ENCODE assay signal across 27 cellular contexts in genomic region chr22:20843501-20843900, GRCh38. TPM values are rescaled to one million over a fixed set of nuclear protein-coding genes. Genes with fewer than 3 reads are reported as not detected.
DNase-seq lines count a peak whose midpoint lies in the region; ATAC-seq and TF ChIP-seq lines count a peak whose summit lies in the region.
"Had no signal": no experiment of that assay in that cellular context is flagged by ENCODE, and none has a peak within 500 bp of the region (broad histone marks: within the 10 kb centered on the region; RNA-seq: fewer than 3 reads in every experiment).

No MANE protein-coding gene starts in this region.

- H3K4me1 ChIP-seq in BLaER1: peaks cover 33% of the 10 kb centered on the region
- H3K4me1 ChIP-seq in HEK293 (ENCODE audit: control insufficient read depth, insufficient read depth, low read length): no peaks in the 10 kb centered on the region
- peaks cover 0 to 8% (median 2%) of the 10 kb centered on the region in 4 donors for H3K4me1 ChIP-seq in tibial nerve
- no peaks in the 10 kb centered on the region for H3K4me1 ChIP-seq in smooth muscle cell (ENCODE audit: low read depth)
- H3K4me1 ChIP-seq: SJSA1 had no signal

- CTCF ChIA-PET in HEK293 (lab: Yijun Ruan, JAX): no interaction called here

- no peaks in the 10 kb centered on the region for H3K27me3 ChIP-seq in BLaER1
- H3K27me3 ChIP-seq in tibial nerve: no peaks in the 10 kb centered on the region
- no peaks in the 10 kb centered on the region for H3K27me3 ChIP-seq in smooth muscle cell (ENCODE audit: low read depth)
- H3K27me3 ChIP-seq: esophagus muscularis mucosa, SJSA1 had no signal

- peaks cover 97% of the 10 kb centered on the region for H4K20me1 ChIP-seq in BLaER1
- H4K20me1 ChIP-seq in smooth muscle cell (ENCODE audit: low read depth): peaks cover 88% of the 10 kb centered on the region

- H3K27me3 Mint-ChIP-seq in T-helper 17 cell: no peaks in the 10 kb centered on the region
- no peaks in the 10 kb centered on the region for H3K27me3 Mint-ChIP-seq in mesothelial cell of epicardium (ENCODE audit: low read depth)
- H3K27me3 Mint-ChIP-seq: activated naive CD8-positive, alpha-beta T cell treated with anti-CD3 and anti-CD28 coated beads, Interleukin-2, amount 10 ng/mL, durations not matched to agents 7 days and 5 days; naive thymus-derived CD8-positive, alpha-beta T cell; stimulated activated naive B cell treated with anti-CD40 and anti-IgM and Interleukin-4, amounts not matched to agents 10 μg/mL and 1 μg/mL and 100 μg/mL, for 72 hours had no signal

- TF ChIP-seq CTCF in HEK293 (tag by site-specific recombination; IDR thresholded peaks at IDR 0.05) (no peak), mesothelial cell of epicardium (IDR thresholded peaks at IDR 0.05; ENCODE audit: unreplicated experiment) (no peak), tibial nerve (IDR thresholded peaks at IDR 0.05) (no peak), smooth muscle cell (IDR thresholded peaks at IDR 0.05; ENCODE audit: borderline replicate concordance, insufficient read depth, poor library complexity, severe bottlenecking) (no peak)

- H2AFZ ChIP-seq in smooth muscle cell (ENCODE audit: low read depth): no peak overlapping the region

- no peaks in the 10 kb centered on the region for H3F3A ChIP-seq in smooth muscle cell (ENCODE audit: low read depth)

- H3K79me2 ChIP-seq in smooth muscle cell (ENCODE audit: low read depth): peaks cover 70% of the 10 kb centered on the region

- H3K27ac ChIP-seq in BLaER1 (no peak overlapping the region), HEK293 (ENCODE audit: extremely low read depth, low read depth, low read length) (no peak overlapping the region), tibial nerve (no peak overlapping the region), smooth muscle cell (ENCODE audit: low read depth) (no peak overlapping the region)
- H3K27ac ChIP-seq: esophagus muscularis mucosa, RWPE1, SJSA1 had no signal

- no peak overlapping the region for H3K4me3 Mint-ChIP-seq in T-helper 17 cell
- no peak overlapping the region for H3K4me3 Mint-ChIP-seq in mesothelial cell of epicardium
- H3K4me3 Mint-ChIP-seq: activated naive CD8-positive, alpha-beta T cell treated with anti-CD3 and anti-CD28 coated beads, Interleukin-2, amount 10 ng/mL, durations not matched to agents 7 days and 5 days; stimulated activated naive B cell treated with anti-CD40 and anti-IgM and Interleukin-4, amounts not matched to agents 10 μg/mL and 1 μg/mL and 100 μg/mL, for 72 hours had no signal

- 61 to 77% methylated on average over 2 of the region's 2 CpGs for WGBS in tibial nerve, 2 donors
- 79% methylated on average over 2 of the region's 2 CpGs for WGBS in smooth muscle cell (ENCODE audit: low lambda C conversion rate)

- POLR2A ChIA-PET in HEK293 (lab: Yijun Ruan, JAX): no interaction called here

- H3K9ac ChIP-seq in BLaER1: no peak overlapping the region
- no peak overlapping the region for H3K9ac ChIP-seq in smooth muscle cell (ENCODE audit: low read depth)

- H3K27ac Mint-ChIP-seq in T-helper 17 cell (peak overlapping the region; percentile 84), mesothelial cell of epicardium (peak overlapping the region; percentile 15)
- H3K27ac Mint-ChIP-seq: activated naive CD8-positive, alpha-beta T cell treated with anti-CD3 and anti-CD28 coated beads, Interleukin-2, amount 10 ng/mL, durations not matched to agents 7 days and 5 days; stimulated activated naive B cell treated with anti-CD40 and anti-IgM and Interleukin-4, amounts not matched to agents 10 μg/mL and 1 μg/mL and 100 μg/mL, for 72 hours had no signal

- DNase-seq in T-helper 17 cell: no peak
- DNase-seq in mesothelial cell of epicardium (ENCODE audit: low spot score in 2 of 2, unreplicated experiment in 2 of 2): no peak
- DNase-seq in tibial nerve (ENCODE audit: low spot score in 2 of 2): no peak
- DNase-seq in activated gamma-delta T cell (lab: John Stamatoyannopoulos, UW): no peak
- DNase-seq in smooth muscle cell (lab: John Stamatoyannopoulos, UW; ENCODE audit: unreplicated experiment): no peak
- DNase-seq: activated CD4-positive, alpha-beta T cell treated with anti-CD3 and anti-CD28 coated beads for 48 hours; activated effector memory CD4-positive, alpha-beta T cell treated with anti-CD3 and anti-CD28 coated beads, Interleukin-2, amount 50 U/mL, for 16 hours; activated naive CD8-positive, alpha-beta T cell treated with anti-CD3 and anti-CD28 coated beads, Interleukin-2, amount 10 ng/mL, durations not matched to agents 7 days and 5 days; AML-193; aorta; caudate nucleus; cortex of kidney; DMS153; foreskin fibroblast; kidney; midbrain; naive thymus-derived CD8-positive, alpha-beta T cell; NCI-H2171; stimulated activated naive B cell treated with anti-CD40 and anti-IgM and Interleukin-4, amounts not matched to agents 10 μg/mL and 1 μg/mL and 100 μg/mL, for 72 hours; substantia nigra had no signal

- no peak for ATAC-seq in T-helper 17 cell
- ATAC-seq in HG03045 (IDR thresholded peaks at IDR 0.05; ENCODE audit: unreplicated experiment): no peak
- ATAC-seq: naive thymus-derived CD8-positive, alpha-beta T cell; stimulated activated naive B cell treated with anti-CD40 and anti-IgM and Interleukin-4, amounts not matched to agents 10 μg/mL and 1 μg/mL and 100 μg/mL, for 72 hours had no signal

- no peaks in the 10 kb centered on the region for H3K36me3 ChIP-seq in BLaER1
- H3K36me3 ChIP-seq in HEK293 (ENCODE audit: control insufficient read depth in 2 of 2, insufficient read depth in 1 of 2, low read length in 2 of 2): no peaks in the 10 kb centered on the region
- no peaks in the 10 kb centered on the region for H3K36me3 ChIP-seq in tibial nerve
- H3K36me3 ChIP-seq in smooth muscle cell (ENCODE audit: low read depth): no peaks in the 10 kb centered on the region
- H3K36me3 ChIP-seq: esophagus muscularis mucosa, HAP-1, SJSA1 had no signal

- H3K36me3 Mint-ChIP-seq in T-helper 17 cell (ENCODE audit: low read depth): no peaks in the 10 kb centered on the region
- H3K36me3 Mint-ChIP-seq in mesothelial cell of epicardium: no peaks in the 10 kb centered on the region

- no peaks in the 10 kb centered on the region for H3K9me3 Mint-ChIP-seq in mesothelial cell of epicardium
- H3K9me3 Mint-ChIP-seq: activated naive CD8-positive, alpha-beta T cell treated with anti-CD3 and anti-CD28 coated beads, Interleukin-2, amount 10 ng/mL, durations not matched to agents 7 days and 5 days; naive thymus-derived CD8-positive, alpha-beta T cell; stimulated activated naive B cell treated with anti-CD40 and anti-IgM and Interleukin-4, amounts not matched to agents 10 μg/mL and 1 μg/mL and 100 μg/mL, for 72 hours had no signal

- H3K9me3 ChIP-seq in BLaER1 (no peaks in the 10 kb centered on the region), HEK293 (ENCODE audit: control insufficient read depth, insufficient read depth, low read depth, low read length) (no peaks in the 10 kb centered on the region), T-helper 17 cell (ENCODE audit: control insufficient read depth, low read length, poor library complexity, severe bottlenecking) (no peaks in the 10 kb centered on the region), tibial nerve (no peaks in the 10 kb centered on the region), smooth muscle cell (replicated peaks; ENCODE audit: low read depth) (no peaks in the 10 kb centered on the region)
- H3K9me3 ChIP-seq: esophagus muscularis mucosa, HAP-1, SJSA1 had no signal

- no peak for TF ChIP-seq EP300 in tibial nerve (IDR thresholded peaks at IDR 0.05)

- H3K4me1 Mint-ChIP-seq in T-helper 17 cell: peaks cover 51% of the 10 kb centered on the region
- H3K4me1 Mint-ChIP-seq in mesothelial cell of epicardium: peaks cover 14% of the 10 kb centered on the region

- peak overlapping the region; percentile 65 for H3K4me2 ChIP-seq in BLaER1
- H3K4me2 ChIP-seq in smooth muscle cell: no peak overlapping the region

- TF ChIP-seq POLR2A in tibial nerve (IDR thresholded peaks at IDR 0.05): no peak

- no peak overlapping the region for H3K4me3 ChIP-seq in BLaER1
- H3K4me3 ChIP-seq in HEK293 (ENCODE audit: low read depth, low read length): no peak overlapping the region
- H3K4me3 ChIP-seq in tibial nerve: no peak overlapping the region
- H3K4me3 ChIP-seq in smooth muscle cell: no peak overlapping the region
- H3K4me3 ChIP-seq: esophagus muscularis mucosa, HAP-1, SJSA1 had no signal

TF ChIP-seq in HEK293, 187 proteins besides CTCF, POLR2A, EP300 and RAD21:
- TF ChIP-seq ZNF585B (tag by site-specific recombination; IDR thresholded peaks at IDR 0.05): no peak
- TF ChIP-seq SCRT2 (tag by site-specific recombination; IDR thresholded peaks at IDR 0.05): peak; percentile 79
- no peak for TF ChIP-seq PRDM4 (tag by site-specific recombination; IDR thresholded peaks at IDR 0.05)
- TF ChIP-seq ZNF423 (tag by site-specific recombination; IDR thresholded peaks at IDR 0.05): no peak
TF ChIP-seq in HEK293: peak in this region for 1.

RNA-seq across cellular contexts. Expression of gene PI4KA, which starts 15.1 kb away (rescaled TPM):
- 100 to 1,000 TPM; 159 to 160 TPM for total RNA-seq in T-helper 17 cell
- 108 to 110 TPM (median 109 TPM) in 3 replicates for total RNA-seq in mesothelial cell of epicardium
- 100 to 1,000 TPM in 2 of 4 donors, 10 to 100 TPM in 2; 76.5 to 164 (median 115) TPM for total RNA-seq in tibial nerve
- total RNA-seq in smooth muscle cell: 19.2 and 33.2 TPM in 2 replicates
- 23.5 and 47.8 TPM in 2 replicates for polyA plus RNA-seq in smooth muscle cell

RNA-seq across cellular contexts. Expression of gene SNAP29, which starts 15.3 kb away (rescaled TPM):
- total RNA-seq in T-helper 17 cell (10 to 100 TPM; 18.9 to 25.4 TPM), mesothelial cell of epicardium (15.0 to 18.9 TPM (median 15.1 TPM) in 3 replicates), tibial nerve (10 to 100 TPM; 18.3 to 36.1 (median 19.6) TPM), smooth muscle cell (8.1 and 9.4 TPM in 2 replicates)
- polyA plus RNA-seq in smooth muscle cell: 28.8 and 32.1 TPM in 2 replicates
